ENCODE assay signal across 29 cellular contexts in genomic region chr17:47818002-47818695, GRCh38. TPM values are rescaled to one million over a fixed set of nuclear protein-coding genes. Genes with fewer than 3 reads are reported as not detected.
"Had no signal": no experiment of that assay in that cellular context is flagged by ENCODE, and none has a peak within 500 bp of the region (broad histone marks: within the 10 kb centered on the region; RNA-seq: fewer than 3 reads in every experiment).

No MANE protein-coding gene starts in this region.

- H3K27ac Mint-ChIP-seq: activated CD4-positive, alpha-beta memory T cell treated with anti-CD3 and anti-CD28 coated beads for 36 hours; activated CD4-positive, alpha-beta T cell treated with anti-CD3 and anti-CD28 coated beads, Interleukin-2, amount 10 ng/mL, durations not matched to agents 7 days and 5 days; activated naive CD8-positive, alpha-beta T cell treated with anti-CD3 and anti-CD28 coated beads for 36 hours; activated T-cell treated with anti-CD3 and anti-CD28 coated beads, Interleukin-2, amount 50 U/mL, for 72 hours had no signal

- H3K27ac ChIP-seq: adrenal gland, body of pancreas, SK-N-MC, VCaP had no signal

- H3K27me3 ChIP-seq: adrenal gland, body of pancreas had no signal

- H3K9me3 ChIP-seq: adrenal gland, body of pancreas had no signal

- FAIRE-seq: bronchial epithelial cell, K562 had no signal

- H3K4me3 Mint-ChIP-seq: activated CD4-positive, alpha-beta memory T cell treated with anti-CD3 and anti-CD28 coated beads for 36 hours; activated CD4-positive, alpha-beta T cell treated with anti-CD3 and anti-CD28 coated beads, Interleukin-2, amount 10 ng/mL, durations not matched to agents 7 days and 5 days; activated naive CD8-positive, alpha-beta T cell treated with anti-CD3 and anti-CD28 coated beads for 36 hours; activated T-cell treated with anti-CD3 and anti-CD28 coated beads, Interleukin-2, amount 50 U/mL, for 72 hours; T-cell had no signal

- DNase-seq: activated CD4-positive, alpha-beta memory T cell treated with anti-CD3 and anti-CD28 coated beads for 36 hours; activated CD4-positive, alpha-beta T cell treated with anti-CD3 and anti-CD28 coated beads, Interleukin-2, amount 10 ng/mL, durations not matched to agents 7 days and 5 days; activated CD4-positive, CD25-positive, alpha-beta regulatory T cell; activated CD8-positive, alpha-beta memory T cell treated with anti-CD3 and anti-CD28 coated beads, Interleukin-2, amount 50 U/mL, for 4 hours; activated effector memory CD4-positive, alpha-beta T cell treated with Interleukin-2 at 50 U/mL for 16 hours; activated naive CD4-positive, alpha-beta T cell; activated naive CD8-positive, alpha-beta T cell treated with anti-CD3 and anti-CD28 coated beads for 36 hours; activated T-cell treated with anti-CD3 and anti-CD28 coated beads, Interleukin-2, amount 50 U/mL, for 72 hours; adrenal gland; anterior cingulate cortex; body of pancreas; central memory CD4-positive, alpha-beta T cell; Karpas-422; MM.1S; NCI-H1694; NCI-H2029; NCI-H2107; NCI-H2171 treated with DMSO at 0.1 percent for 48 hours; NCI-H226; NCI-H526; NCI-H82; T-cell; T-helper 2 cell had no signal

- ATAC-seq: activated T-cell treated with anti-CD3 and anti-CD28 coated beads, Interleukin-2, amount 50 U/mL, for 72 hours; body of pancreas; K562; Right ventricle myocardium inferior; T-cell had no signal

- H3K4me3 ChIP-seq: adrenal gland, body of pancreas, K562, SK-N-MC had no signal

- H3K9me3 Mint-ChIP-seq: activated CD4-positive, alpha-beta memory T cell treated with anti-CD3 and anti-CD28 coated beads for 36 hours; activated CD4-positive, alpha-beta T cell treated with anti-CD3 and anti-CD28 coated beads, Interleukin-2, amount 10 ng/mL, durations not matched to agents 7 days and 5 days; activated naive CD8-positive, alpha-beta T cell treated with anti-CD3 and anti-CD28 coated beads for 36 hours; activated T-cell treated with anti-CD3 and anti-CD28 coated beads, Interleukin-2, amount 50 U/mL, for 72 hours; T-cell had no signal

- H3K27me3 Mint-ChIP-seq: activated CD4-positive, alpha-beta memory T cell treated with anti-CD3 and anti-CD28 coated beads for 36 hours; activated CD4-positive, alpha-beta T cell treated with anti-CD3 and anti-CD28 coated beads, Interleukin-2, amount 10 ng/mL, durations not matched to agents 7 days and 5 days; activated naive CD8-positive, alpha-beta T cell treated with anti-CD3 and anti-CD28 coated beads for 36 hours; T-cell had no signal

RNA-seq across cellular contexts. Expression of gene LRRC46, which starts 13.3 kb away (rescaled TPM):
- total RNA-seq: body of pancreas, bronchial epithelial cell, RPMI7951 had no signal

RNA-seq across cellular contexts. Expression of gene SP6, which starts 32.8 kb away (rescaled TPM):
- total RNA-seq: activated CD4-positive, alpha-beta T cell treated with anti-CD3 and anti-CD28 coated beads, Interleukin-2, amount 10 ng/mL, durations not matched to agents 7 days and 5 days; activated naive CD8-positive, alpha-beta T cell treated with anti-CD3 and anti-CD28 coated beads for 36 hours; RPMI7951 had no signal
